Comparison of ENCODE assay signal across 1 cellular context in genomic region chr6:56760842-56761241, GRCh38.
TF ChIP-seq lines count a peak whose summit lies in the region.

No MANE protein-coding gene starts in this region.

TF ChIP-seq in HCT116, 20 proteins besides CTCF, POLR2A, EP300 and RAD21 (continued from another document):
- no peak for TF ChIP-seq REST (IDR thresholded peaks at IDR 0.05; ENCODE audit: low read depth)
- no peak for TF ChIP-seq EZH2phosphoT487 (IDR thresholded peaks at IDR 0.05; ENCODE audit: borderline replicate concordance)
- TF ChIP-seq TCF7L2 (IDR thresholded peaks at IDR 0.05; ENCODE audit: borderline replicate concordance, extremely low read depth, insufficient read depth, insufficient read length) = no peak
- no peak for TF ChIP-seq ELF1 (IDR thresholded peaks at IDR 0.05; ENCODE audit: borderline replicate concordance, low read depth)
